In the genomic region with DNA sequence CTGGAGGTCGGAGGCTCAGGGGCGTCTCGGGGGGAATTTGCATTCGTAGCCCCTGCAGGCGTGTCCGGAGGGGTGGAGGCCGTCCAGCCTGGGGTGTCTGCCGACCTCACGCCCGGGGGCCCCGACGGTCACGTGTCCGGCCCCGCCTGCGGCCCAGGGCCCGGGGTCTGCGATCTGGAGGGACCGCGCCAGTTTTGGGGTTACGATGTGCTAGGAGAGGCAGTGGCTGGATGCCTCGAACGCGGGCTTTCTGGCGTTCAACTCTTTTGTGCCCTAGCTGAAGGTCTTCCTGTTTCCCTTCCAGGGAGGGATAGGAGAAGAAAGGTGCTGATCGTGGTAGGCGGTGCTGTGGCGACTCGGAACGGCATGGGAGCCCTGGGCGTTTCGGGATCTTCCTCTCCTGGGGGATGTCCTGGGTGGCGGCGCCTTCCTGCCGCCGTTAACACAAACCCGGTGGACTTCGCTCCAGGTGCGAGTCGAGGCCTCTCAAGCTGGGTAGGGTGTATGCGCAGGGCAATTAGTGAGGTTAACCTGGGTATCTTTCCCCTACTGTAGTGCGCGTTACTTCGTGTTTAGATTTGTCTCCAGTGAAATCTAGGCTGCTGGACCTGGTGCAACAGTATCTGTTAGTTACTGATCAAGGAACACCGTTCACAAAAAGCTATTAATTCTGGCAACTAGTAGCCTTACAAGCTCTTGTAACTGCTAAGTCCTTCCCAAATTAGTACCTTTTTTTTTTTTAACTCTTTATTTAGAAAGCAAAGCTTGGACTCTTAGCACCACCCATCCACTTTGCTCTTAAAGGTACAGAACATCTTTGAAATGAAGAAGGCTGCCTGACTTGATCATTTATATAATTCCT, we compare ENCODE assay signal across 8 cellular contexts. TPM values are rescaled to one million over a fixed set of nuclear protein-coding genes. Genes with fewer than 3 reads are reported as not detected.
DNase-seq lines count a peak whose midpoint lies in the region; ATAC-seq and TF ChIP-seq lines count a peak whose summit lies in the region.

No MANE protein-coding gene starts in this region.

- H4K20me1 ChIP-seq in GM23338 (replicated peaks; ENCODE audit: insufficient read depth) (peaks cover 42% of the 10 kb centered on the region), OCI-LY7 (ENCODE audit: insufficient read depth, low read length) (peaks cover 47% of the 10 kb centered on the region)

- H3F3A ChIP-seq in GM23338 (replicated peaks; ENCODE audit: low read depth): no peaks in the 10 kb centered on the region; the same call in 1 of the 2 replicates

- H2AFZ ChIP-seq in GM23338 (peak overlapping the region; percentile 89), OCI-LY7 (ENCODE audit: low read length) (peak overlapping the region; percentile 71; the same call in 1 of the 2 replicates)

- H3K9me3 Mint-ChIP-seq in CD4-positive, CD25-positive, alpha-beta regulatory T cell: peaks cover 0 to 2% (median 0%) of the 10 kb centered on the region in 7 donors
- no peaks in the 10 kb centered on the region for H3K9me3 Mint-ChIP-seq in GM23338
- H3K9me3 Mint-ChIP-seq in activated naive CD4-positive, alpha-beta T cell treated with anti-CD3 and anti-CD28 coated beads, Interleukin-2, amount 50 U/mL, for 72 hours: no peaks in the 10 kb centered on the region

- H3K9me3 ChIP-seq in CD4-positive, CD25-positive, alpha-beta regulatory T cell (ENCODE audit: control insufficient read depth in 2 of 2, low read length in 2 of 2): no peaks in the 10 kb centered on the region
- H3K9me3 ChIP-seq in OCI-LY7 (ENCODE audit: low read length) (no peaks in the 10 kb centered on the region), right cardiac atrium (ENCODE audit: control insufficient read depth, low read length) (no peaks in the 10 kb centered on the region)

- peak overlapping the region; percentile 77 for H3K27ac ChIP-seq in CD4-positive, CD25-positive, alpha-beta regulatory T cell (ENCODE audit: insufficient read depth, low read length, poor library complexity, severe bottlenecking)
- H3K27ac ChIP-seq in GM23338 (ENCODE audit: low read depth) (no peak overlapping the region), OCI-LY7 (ENCODE audit: low read depth, low read length, poor library complexity, severe bottlenecking) (peak overlapping the region; percentile 60), right cardiac atrium (ENCODE audit: low read length) (peak overlapping the region; percentile 85)

- H3K4me1 ChIP-seq in CD4-positive, CD25-positive, alpha-beta regulatory T cell (ENCODE audit: control insufficient read depth, insufficient read depth, low read length, poor library complexity, severe bottlenecking): peaks cover 22% of the 10 kb centered on the region
- peaks cover 42% of the 10 kb centered on the region for H3K4me1 ChIP-seq in GM23338 (ENCODE audit: insufficient read depth)
- peaks cover 43% of the 10 kb centered on the region for H3K4me1 ChIP-seq in OCI-LY7 (ENCODE audit: insufficient read depth, low read length, poor library complexity, severe bottlenecking)
- no peaks in the 10 kb centered on the region for H3K4me1 ChIP-seq in right cardiac atrium (ENCODE audit: control insufficient read depth, insufficient read depth, low read length)

- H3K4me3 Mint-ChIP-seq in CD4-positive, CD25-positive, alpha-beta regulatory T cell: peak overlapping the region; percentile 91 to 99 (median 96)
- H3K4me3 Mint-ChIP-seq in GM23338: peak overlapping the region; percentile 82

- POLR2A ChIA-PET in OCI-LY7 (lab: Charles Lee): interaction anchor here (0.6 to 0.7 kb wide), 2 partner anchors 1141 to 1545 kb away, joined by 3 to 4 read pairs; no protein-coding TSS in a partner anchor

- H3K4me2 ChIP-seq in GM23338 (peak overlapping the region; percentile 97), OCI-LY7 (ENCODE audit: low read length) (peak overlapping the region; percentile 100)

- intact Hi-C loops in OCI-LY7 (cut with micrococcal nuclease; ENCODE audit: unreplicated experiment): loop anchor here (5.0 kb wide), 3 partner anchors 79 to 254 kb away; a partner anchor contains a TSS
- intact Hi-C loops in right cardiac atrium (cut with DNase I): no loop called here
- intact Hi-C loops in posterior vena cava (cut with DNase I): no loop called here

- peak overlapping the region; percentile 14 to 93 (median 88) for H3K27ac Mint-ChIP-seq in CD4-positive, CD25-positive, alpha-beta regulatory T cell
- no peak overlapping the region for H3K27ac Mint-ChIP-seq in GM23338
- H3K27ac Mint-ChIP-seq in activated naive CD4-positive, alpha-beta T cell treated with anti-CD3 and anti-CD28 coated beads, Interleukin-2, amount 50 U/mL, for 72 hours: peak overlapping the region; percentile 41 to 73

- peak; percentile 6 to 50 (median 23) for DNase-seq in CD4-positive, CD25-positive, alpha-beta regulatory T cell
- peak; percentile 65 for DNase-seq in GM23338 (ENCODE audit: low spot score)
- DNase-seq in OCI-LY7 (ENCODE audit: low spot score): peak; percentile 50
- peak; percentile 32 to 59 for DNase-seq in activated naive CD4-positive, alpha-beta T cell treated with anti-CD3 and anti-CD28 coated beads, Interleukin-2, amount 50 U/mL, for 72 hours (ENCODE audit: low spot score in 2 of 2)
- peak in 2 of 3 donors; percentile 34 to 70 for DNase-seq in right cardiac atrium
- DNase-seq in retinal pigment epithelial cell (ENCODE audit: low read depth): no peak
- no peak for DNase-seq in posterior vena cava (ENCODE audit: low spot score)
- DNase-seq in cerebellum (ENCODE audit: low spot score): no peak

- TF ChIP-seq CTCF in GM23338 (conservative IDR thresholded peaks at IDR 0.05; ENCODE audit: low read depth in 2 of 2): no peak
- no peak for TF ChIP-seq CTCF in OCI-LY7 (conservative IDR thresholded peaks at IDR 0.05; ENCODE audit: low read length)
- TF ChIP-seq CTCF in retinal pigment epithelial cell (conservative IDR thresholded peaks at IDR 0.05; ENCODE audit: low read depth, low read length): no peak

- peak overlapping the region; percentile 82 for H3K4me3 ChIP-seq in CD4-positive, CD25-positive, alpha-beta regulatory T cell (ENCODE audit: low read depth, low read length)
- H3K4me3 ChIP-seq in GM23338 (peak overlapping the region; percentile 93), OCI-LY7 (ENCODE audit: low read depth, low read length, poor library complexity, severe bottlenecking) (peak overlapping the region; percentile 99), right cardiac atrium (ENCODE audit: low read length) (peak overlapping the region; percentile 87), retinal pigment epithelial cell (ENCODE audit: low read length) (peak overlapping the region; percentile 63)

- H3K36me3 Mint-ChIP-seq in CD4-positive, CD25-positive, alpha-beta regulatory T cell: no peaks in the 10 kb centered on the region
- no peaks in the 10 kb centered on the region; the same call in 2 of the 3 replicates for H3K36me3 Mint-ChIP-seq in GM23338 (ENCODE audit: low read depth)
- peaks cover 0 to 9% of the 10 kb centered on the region in 2 donors for H3K36me3 Mint-ChIP-seq in activated naive CD4-positive, alpha-beta T cell treated with anti-CD3 and anti-CD28 coated beads, Interleukin-2, amount 50 U/mL, for 72 hours

- ATAC-seq in CD4-positive, CD25-positive, alpha-beta regulatory T cell (ENCODE audit: low read depth in 2 of 2): no peak
- ATAC-seq in GM23338 (peak; percentile 19), right cardiac atrium (peak; percentile 2 to 16)
- ATAC-seq in activated naive CD4-positive, alpha-beta T cell treated with anti-CD3 and anti-CD28 coated beads, Interleukin-2, amount 50 U/mL, for 72 hours: peak in 1 of 2 donors; percentile 0

- H3K36me3 ChIP-seq in CD4-positive, CD25-positive, alpha-beta regulatory T cell (ENCODE audit: control insufficient read depth, insufficient read depth, low read length): no peaks in the 10 kb centered on the region
- H3K36me3 ChIP-seq in GM23338 (ENCODE audit: insufficient read depth) (no peaks in the 10 kb centered on the region), OCI-LY7 (ENCODE audit: insufficient read depth, low read length) (peaks cover 25% of the 10 kb centered on the region)

- no TSS peak for BruUV-seq in OCI-LY7 (replicated peaks; lab: Mats Ljungman, UMichigan)

- no peaks in the 10 kb centered on the region for H3K27me3 ChIP-seq in CD4-positive, CD25-positive, alpha-beta regulatory T cell (ENCODE audit: control insufficient read depth, insufficient read depth, low read length)
- peaks cover 18% of the 10 kb centered on the region for H3K27me3 ChIP-seq in GM23338 (ENCODE audit: insufficient read depth)
- no peaks in the 10 kb centered on the region for H3K27me3 ChIP-seq in right cardiac atrium (ENCODE audit: control insufficient read depth, insufficient read depth)

- H3K27me3 Mint-ChIP-seq in CD4-positive, CD25-positive, alpha-beta regulatory T cell: no peaks in the 10 kb centered on the region
- peaks cover 11% of the 10 kb centered on the region for H3K27me3 Mint-ChIP-seq in GM23338 (ENCODE audit: insufficient read depth, low read depth, poor library complexity)

- H3K9me2 ChIP-seq in GM23338 (ENCODE audit: insufficient read depth): no peaks in the 10 kb centered on the region
- H3K9me2 ChIP-seq in OCI-LY7 (ENCODE audit: insufficient read depth, low read length): no peaks in the 10 kb centered on the region

- peaks cover 4 to 50% (median 37%) of the 10 kb centered on the region in 4 donors for H3K4me1 Mint-ChIP-seq in CD4-positive, CD25-positive, alpha-beta regulatory T cell
- H3K4me1 Mint-ChIP-seq in GM23338: peaks cover 60% of the 10 kb centered on the region

- WGBS in right cardiac atrium: under 1% methylated on average over 45 of the region's 45 CpGs

- CTCF ChIA-PET in OCI-LY7 (lab: Charles Lee; ENCODE audit: unreplicated experiment): no interaction called here

- peaks cover 51% of the 10 kb centered on the region for H3K79me2 ChIP-seq in GM23338 (replicated peaks; ENCODE audit: insufficient read depth)
- H3K79me2 ChIP-seq in OCI-LY7 (ENCODE audit: insufficient read depth, low read depth, low read length): peaks cover 58% of the 10 kb centered on the region

RNA-seq across cellular contexts. Expression of a gene that starts 1.3 kb away (rescaled TPM):
- 27.8 TPM for total RNA-seq in CD4-positive, CD25-positive, alpha-beta regulatory T cell
- polyA plus RNA-seq in CD4-positive, CD25-positive, alpha-beta regulatory T cell: 10 to 100 TPM in 3 of 4 donors, 1 to 10 TPM in 1; 9.8 to 16.7 (median 14.6) TPM
- total RNA-seq in GM23338 (2014; rRNA removed; shearing (Covaris generic)): 34.9 and 45.9 TPM in 2 replicates
- polyA plus RNA-seq in GM23338 (2016; fragmentation: Nextera tagmentation; extraction: Ambion mirVana) (19.6 and 23.4 TPM in 2 replicates), right cardiac atrium (94.4 TPM)
- 49.0 and 56.2 TPM in 2 replicates for total RNA-seq in OCI-LY7 (2014; rRNA removed; shearing (Covaris generic))
- total RNA-seq in OCI-LY7 (2022) (40.0 and 41.8 TPM in 2 replicates), right cardiac atrium (100 to 1,000 TPM in 3 of 4 donors, 10 to 100 TPM in 1; 92.3 to 194 (median 175) TPM), posterior vena cava (10 to 100 TPM; 57.1 to 57.8 TPM), cerebellum (23.0 TPM)
- 10 to 100 TPM; 16.8 to 28.0 TPM for total RNA-seq in activated naive CD4-positive, alpha-beta T cell treated with anti-CD3 and anti-CD28 coated beads, Interleukin-2, amount 50 U/mL, for 72 hours

Comparison
In these comparisons a context has a peak if more than half of its experiments do, and no peak if none do; other contexts are left out.
1. ATAC-seq: peak in GM23338 (single experiment) and right cardiac atrium (2 of 2); none in CD4-positive, CD25-positive, alpha-beta regulatory T cell (0 of 2).
2. DNase-seq: peak in CD4-positive, CD25-positive, alpha-beta regulatory T cell (3 of 3), GM23338 (single experiment), OCI-LY7 (single experiment), activated naive CD4-positive, alpha-beta T cell treated with anti-CD3 and anti-CD28 coated beads, Interleukin-2, amount 50 U/mL, for 72 hours (2 of 2) and right cardiac atrium (2 of 3); none in retinal pigment epithelial cell (single experiment), posterior vena cava (single experiment) and cerebellum (single experiment).
3. Peak in every context shown above with its lines, with median percentiles within 50 percentile points of each other: H3K4me3 ChIP-seq.